8 cellular contexts compared by ENCODE assay signal in genomic region chr12:116820077-116820656, GRCh38.
DNase-seq lines count a peak whose midpoint lies in the region; TF ChIP-seq lines count a peak whose summit lies in the region.

No MANE protein-coding gene starts in this region.

- H3K9me3 Mint-ChIP-seq in IgD-negative memory B cell (peaks cover 0 to 2% (median 0%) of the 10 kb centered on the region in 3 donors), neural crest cell (no peaks in the 10 kb centered on the region)

- H3K27ac ChIP-seq in caudate nucleus (ENCODE audit: low read depth, low read length) = no peak overlapping the region

- peak; percentile 55 for DNase-seq in DMS53 (lab: John Stamatoyannopoulos, UW)
- DNase-seq in DMS53 treated with DMSO at 0.1 percent for 48 hours (lab: John Stamatoyannopoulos, UW; ENCODE audit: unreplicated experiment) = no peak
- DNase-seq in astrocyte of the hippocampus (ENCODE audit: low read depth, low spot score) = peak; percentile 16
- DNase-seq in neural crest cell (ENCODE audit: low read depth, low spot score) = no peak
- DNase-seq in caudate nucleus (lab: John Stamatoyannopoulos, UW) = no peak
- no peak for DNase-seq in DMS153 treated with DMSO at 0.1 percent for 48 hours (lab: John Stamatoyannopoulos, UW; ENCODE audit: unreplicated experiment)
- no peak for DNase-seq in mesenteric fat pad (ENCODE audit: low spot score)

- no peaks in the 10 kb centered on the region for H3K36me3 Mint-ChIP-seq in IgD-negative memory B cell
- H3K36me3 Mint-ChIP-seq in neural crest cell (ENCODE audit: low read depth) = peaks cover 4% of the 10 kb centered on the region

- no peak for TF ChIP-seq CTCF in neural crest cell (conservative IDR thresholded peaks at IDR 0.05)

- H3K4me3 Mint-ChIP-seq in IgD-negative memory B cell (peak overlapping the region; percentile 6 to 81 (median 34)), neural crest cell (peak overlapping the region; percentile 81)

- H3K27ac Mint-ChIP-seq in IgD-negative memory B cell = peak overlapping the region; percentile 35 to 94 (median 92)
- H3K27ac Mint-ChIP-seq in neural crest cell (ENCODE audit: unreplicated experiment) = peak overlapping the region; percentile 5

- H3K27me3 Mint-ChIP-seq in IgD-negative memory B cell (no peaks in the 10 kb centered on the region), neural crest cell (ENCODE audit: low read depth) (no peaks in the 10 kb centered on the region)

- H3K4me1 Mint-ChIP-seq in IgD-negative memory B cell (peaks cover 20 to 29% (median 27%) of the 10 kb centered on the region in 3 donors), neural crest cell (peaks cover 33% of the 10 kb centered on the region)

Comparison
In these comparisons a context has a peak if more than half of its experiments do, and no peak if none do; other contexts are left out.
1. DNase-seq: peak in DMS53 (single experiment) and astrocyte of the hippocampus (single experiment); none in DMS53 treated with DMSO at 0.1 percent for 48 hours (single experiment), neural crest cell (single experiment), caudate nucleus (0 of 61), DMS153 treated with DMSO at 0.1 percent for 48 hours (single experiment) and mesenteric fat pad (single experiment).